Comparison of ENCODE assay signal across 2 cellular contexts in genomic region chr4:54498661-54499111, GRCh38.
TF ChIP-seq lines count a peak whose summit lies in the region.

No MANE protein-coding gene starts in this region.

TF ChIP-seq in H1, 55 proteins besides CTCF, POLR2A, EP300 and RAD21 (continued from another document):
- no peak for TF ChIP-seq E2F6 (IDR thresholded peaks at IDR 0.05)

TF ChIP-seq in neural cell, 6 proteins besides CTCF, POLR2A, EP300 and RAD21 (continued from another document):
- TF ChIP-seq REST (IDR thresholded peaks at IDR 0.05; ENCODE audit: borderline replicate concordance), result no peak
- no peak for TF ChIP-seq TAF1 (IDR thresholded peaks at IDR 0.05; ENCODE audit: low read depth)
- TF ChIP-seq MXI1 (conservative IDR thresholded peaks at IDR 0.05; ENCODE audit: poor library complexity, severe bottlenecking), result no peak
- no peak for TF ChIP-seq POLR2AphosphoS5 (IDR thresholded peaks at IDR 0.05)
- no peak for TF ChIP-seq SMC3 (conservative IDR thresholded peaks at IDR 0.05; ENCODE audit: poor library complexity)
